8 cellular contexts compared by ENCODE assay signal in the genomic region with DNA sequence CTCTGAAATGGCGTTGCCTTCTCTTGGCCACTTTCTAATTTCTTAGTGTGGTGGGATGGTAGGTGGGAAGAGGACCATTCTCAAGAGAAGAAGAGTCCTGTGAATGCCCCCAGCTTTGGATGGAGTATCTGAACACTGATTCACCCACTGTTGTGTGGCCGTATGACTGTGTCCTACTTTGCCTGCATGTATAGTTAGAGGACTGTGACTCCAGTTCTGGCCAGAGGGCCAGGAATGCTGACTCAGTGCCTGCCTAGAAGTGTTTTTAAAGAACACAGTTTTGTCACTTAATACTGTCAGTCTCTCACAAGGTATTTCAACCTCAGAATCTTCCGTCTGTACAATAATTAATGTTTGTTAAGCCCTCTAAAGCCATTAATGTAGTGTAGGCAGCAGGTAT. TPM values are rescaled to one million over a fixed set of nuclear protein-coding genes. Genes with fewer than 3 reads are reported as not detected.
DNase-seq lines count a peak whose midpoint lies in the region; ATAC-seq, FAIRE-seq and TF ChIP-seq lines count a peak whose summit lies in the region.

No MANE protein-coding gene starts in this region.

- H3K4me1 ChIP-seq in OCI-LY1 (ENCODE audit: insufficient read depth, low read length, severe bottlenecking) (peaks cover 40% of the 10 kb centered on the region), H1 (replicated peaks in 1 of 4; ENCODE audit: control insufficient read depth in 3 of 4, insufficient read depth in 4 of 4, low read length in 3 of 4) (peaks cover 0 to 7% (median 2%) of the 10 kb centered on the region in 4 experiments; a peak in 4 of 7 replicates)

- H3K4ac ChIP-seq in H1 (replicated peaks; ENCODE audit: insufficient read length, low read depth, low read length): no peak overlapping the region

- 78% methylated on average over 3 of the region's 3 CpGs; no CpG with 5 or more reads in 1 of the 2 experiments for WGBS in H1 (ENCODE audit: extremely low coverage in 1 of 2, insufficient coverage in 1 of 2, insufficient read length in 1 of 2, insufficient replicate concordance in 2 of 2, low coverage in 1 of 2, low lambda C conversion rate in 2 of 2, missing lambda C conversion rate in 1 of 2), 2 experiments

- no peak for TF ChIP-seq CTCF in Calu3 (IDR thresholded peaks at IDR 0.05; ENCODE audit: unreplicated experiment)
- no peak for TF ChIP-seq CTCF in OCI-LY1 (IDR thresholded peaks at IDR 0.05; ENCODE audit: low read length)
- no peak for TF ChIP-seq CTCF in H1 (IDR thresholded peaks at IDR 0.05; ENCODE audit: control extremely low read depth in 1 of 3, insufficient read depth in 1 of 3, low read depth in 1 of 3, low read length in 3 of 3)
- no peak for TF ChIP-seq CTCF in neural crest cell (conservative IDR thresholded peaks at IDR 0.05)

- H3K4me3 Mint-ChIP-seq in Calu3 (ENCODE audit: low read depth, unreplicated experiment) (peak overlapping the region; percentile 89), neural crest cell (peak overlapping the region; percentile 98)

- peak overlapping the region; percentile 99 for H3K4me2 ChIP-seq in OCI-LY1 (ENCODE audit: low read length)
- no peak overlapping the region; a peak in 1 of 4 replicates for H3K4me2 ChIP-seq in H1 (ENCODE audit: insufficient read depth in 1 of 2, low read depth in 2 of 2, low read length in 2 of 2)

- H3K36me3 ChIP-seq in OCI-LY1 (ENCODE audit: insufficient read depth, low read length) (peaks cover 58% of the 10 kb centered on the region), H1 (ENCODE audit: control insufficient read depth in 2 of 4, insufficient read depth in 4 of 4, low read length in 3 of 4) (peaks cover 5 to 55% (median 34%) of the 10 kb centered on the region in 4 experiments)

- H4K8ac ChIP-seq in H1 (ENCODE audit: extremely low read depth, insufficient read depth, low read length): no peak overlapping the region

- H3K23ac ChIP-seq in H1 (ENCODE audit: insufficient read length): no peak overlapping the region

- no peak for TF ChIP-seq EP300 in H1 (IDR thresholded peaks at IDR 0.05; ENCODE audit: borderline replicate concordance in 1 of 2, low read depth in 2 of 2, low read length in 2 of 2)

- no peaks in the 10 kb centered on the region for H3F3A ChIP-seq in OCI-LY1 (ENCODE audit: insufficient read depth, low read length)

- no peak overlapping the region for H4K91ac ChIP-seq in H1 (replicated peaks; ENCODE audit: insufficient read length, low read length)

- H3K9ac ChIP-seq in OCI-LY1 (ENCODE audit: low read length) (peak overlapping the region; percentile 90; the same call in 1 of the 2 replicates), H1 (replicated peaks in 1 of 4; ENCODE audit: extremely low read depth in 1 of 4, low read depth in 3 of 4, low read length in 3 of 4) (no peak overlapping the region)

- H2BK12ac ChIP-seq in H1 (ENCODE audit: low read depth, low read length): no peak overlapping the region

- intact Hi-C loops in Calu3 (cut with micrococcal nuclease; ENCODE audit: unreplicated experiment): no loop called here

- no peaks in the 10 kb centered on the region for H4K20me1 ChIP-seq in OCI-LY1 (ENCODE audit: insufficient read depth, low read length)
- peaks cover 0 to 9% of the 10 kb centered on the region in 2 experiments for H4K20me1 ChIP-seq in H1 (replicated peaks in 1 of 2; ENCODE audit: control insufficient read depth in 1 of 2, insufficient read depth in 2 of 2, low read length in 2 of 2)

- no peak overlapping the region for H2BK20ac ChIP-seq in H1 (ENCODE audit: low read length)

- H3K9me3 Mint-ChIP-seq in Calu3 (ENCODE audit: low read depth, unreplicated experiment) (no peaks in the 10 kb centered on the region), neural crest cell (no peaks in the 10 kb centered on the region)

- H3K9me3 ChIP-seq in OCI-LY1 (ENCODE audit: low read length): no peaks in the 10 kb centered on the region
- no peaks in the 10 kb centered on the region for H3K9me3 ChIP-seq in H1 (ENCODE audit: insufficient read depth in 2 of 2, low read depth in 1 of 2, low read length in 1 of 2)

- peak overlapping the region; percentile 93 for H3K4me3 ChIP-seq in OCI-LY1 (ENCODE audit: low read depth, low read length, poor library complexity, severe bottlenecking)
- H3K4me3 ChIP-seq in H1 (ENCODE audit: extremely low read depth in 1 of 4, insufficient read depth in 2 of 4, low read depth in 3 of 4, low read length in 4 of 4): no peak overlapping the region

- no peak overlapping the region for H2AK5ac ChIP-seq in H1 (ENCODE audit: low read depth, low read length)

- H3K14ac ChIP-seq in H1 (ENCODE audit: insufficient read length): no peak overlapping the region

- H3K79me1 ChIP-seq in H1 (ENCODE audit: low read depth, low read length): peaks cover 7% of the 10 kb centered on the region

- H3K27me3 ChIP-seq in OCI-LY1 (ENCODE audit: insufficient read depth, low read length): no peaks in the 10 kb centered on the region
- no peaks in the 10 kb centered on the region for H3K27me3 ChIP-seq in H1 (replicated peaks in 1 of 4; ENCODE audit: control insufficient read depth in 3 of 4, extremely low read depth in 1 of 4, insufficient read depth in 3 of 4, low read length in 3 of 4)

- no peak overlapping the region for H2BK15ac ChIP-seq in H1 (ENCODE audit: low read length)

- no peak overlapping the region for H3K18ac ChIP-seq in H1 (ENCODE audit: extremely low read depth, low read length)

- no peak overlapping the region for H3K56ac ChIP-seq in H1 (replicated peaks; ENCODE audit: insufficient read length, low read depth, low read length)

- BruUV-seq in Calu3 (replicated peaks; lab: Mats Ljungman, UMichigan): no TSS peak

- CTCF ChIA-PET in Calu3 (lab: Charles Lee): interaction anchor here (0.9 kb wide), 1 partner anchor 21 kb away, joined by 3 read pairs; no protein-coding TSS in a partner anchor
- CTCF ChIA-PET in H1 (lab: Charles Lee; ENCODE audit: partially characterized antibody): interaction anchor here (0.6 to 6.8 kb wide), 3 partner anchors 14 to 174 kb away, joined by 3 to 62 read pairs (median 3); no protein-coding TSS in a partner anchor

- peaks cover 42% of the 10 kb centered on the region for H3K4me1 Mint-ChIP-seq in Calu3 (ENCODE audit: low read depth, unreplicated experiment)
- H3K4me1 Mint-ChIP-seq in neural crest cell: peaks cover 39% of the 10 kb centered on the region

- no peak for TF ChIP-seq RAD21 in H1 (IDR thresholded peaks at IDR 0.05 in 1 of 2, conservative IDR thresholded peaks at IDR 0.05 in 1 of 2; ENCODE audit: low read depth in 2 of 2, low read length in 2 of 2)

- ATAC-seq in HG02852 (IDR thresholded peaks at IDR 0.05; ENCODE audit: unreplicated experiment) (no peak), HG03354 (IDR thresholded peaks at IDR 0.05; ENCODE audit: poor library complexity, severe bottlenecking, unreplicated experiment) (no peak), HG03469 (IDR thresholded peaks at IDR 0.05; ENCODE audit: unreplicated experiment) (no peak), GM21619 (IDR thresholded peaks at IDR 0.05; ENCODE audit: unreplicated experiment) (no peak)

- DNase-seq in Calu3 (no peak), H1 (ENCODE audit: low read depth in 1 of 2, low spot score in 2 of 2) (no peak), neural crest cell (ENCODE audit: low read depth, low spot score) (no peak)

- no peaks in the 10 kb centered on the region for H3K27me3 Mint-ChIP-seq in Calu3 (ENCODE audit: unreplicated experiment)
- no peaks in the 10 kb centered on the region for H3K27me3 Mint-ChIP-seq in neural crest cell (ENCODE audit: low read depth)

- POLR2A ChIA-PET in H1 (lab: Charles Lee; ENCODE audit: partially characterized antibody): interaction anchor here (2.5 kb wide), 1 partner anchor 9 kb away, joined by 10 read pairs; no protein-coding TSS in a partner anchor

- no peak overlapping the region for H2BK5ac ChIP-seq in H1 (ENCODE audit: low read depth, low read length)

- H2BK120ac ChIP-seq in H1 (replicated peaks; ENCODE audit: low read depth, low read length): no peak overlapping the region

- H3K27ac ChIP-seq in OCI-LY1 (ENCODE audit: low read depth, low read length, poor library complexity, severe bottlenecking) (no peak overlapping the region), H1 (ENCODE audit: low read depth, low read length) (no peak overlapping the region)

- H3K27ac Mint-ChIP-seq in Calu3 (ENCODE audit: unreplicated experiment) (peak overlapping the region; percentile 93), neural crest cell (ENCODE audit: unreplicated experiment) (no peak overlapping the region)

- TF ChIP-seq POLR2A in H1 (IDR thresholded peaks at IDR 0.05; ENCODE audit: control extremely low read depth in 1 of 2, low read depth in 2 of 2, low read length in 2 of 2): no peak

- H2AFZ ChIP-seq in OCI-LY1 (ENCODE audit: low read length): no peak overlapping the region
- no peak overlapping the region for H2AFZ ChIP-seq in H1 (ENCODE audit: low read length)

- H3K23me2 ChIP-seq in H1 (ENCODE audit: low read depth, low read length): peaks cover 12% of the 10 kb centered on the region

- H3K79me2 ChIP-seq in OCI-LY1 (ENCODE audit: insufficient read depth, low read length) (peaks cover 27% of the 10 kb centered on the region), H1 (ENCODE audit: control insufficient read depth in 1 of 2, insufficient read depth in 2 of 2, low read length in 2 of 2) (peaks cover 5 to 30% of the 10 kb centered on the region in 2 experiments; a peak in 3 of 4 replicates)

- H3K36me3 Mint-ChIP-seq in Calu3 (ENCODE audit: insufficient read depth, unreplicated experiment): peaks cover 80% of the 10 kb centered on the region
- peaks cover 2% of the 10 kb centered on the region for H3K36me3 Mint-ChIP-seq in neural crest cell (ENCODE audit: low read depth)

- no peaks in the 10 kb centered on the region for H3K9me2 ChIP-seq in OCI-LY1 (ENCODE audit: low read depth, low read length)

- H4K5ac ChIP-seq in H1 (ENCODE audit: insufficient read length, low read depth, low read length): no peak overlapping the region

- no peak for FAIRE-seq in H1 (lab: Jason Lieb, UNC)

TF ChIP-seq in H1, 55 proteins besides CTCF, POLR2A, EP300 and RAD21:
- TF ChIP-seq TAF7 (optimal IDR thresholded peaks at IDR 0.05; ENCODE audit: borderline replicate concordance, low read depth, low read length): no peak
- 0 out of 2 replicates have a peak, but pooled peaks have one; percentile 8 for TF ChIP-seq MAFK (IDR thresholded peaks at IDR 0.05; ENCODE audit: low read depth, low read length)

RNA-seq across cellular contexts. Expression of a gene that starts 2.1 kb away (rescaled TPM):
- 372 and 394 TPM in 2 replicates for total RNA-seq in Calu3 (2022)
- 157 and 165 TPM in 2 replicates for total RNA-seq in H1 (2021; fragmentation: NEBNext Ultra II Directional; extraction: Animal tissue kit (Norgen Biotek cat#: 25700))
- polyA plus RNA-seq in H1 (2011; rRNA removed): 115 and 133 TPM in 2 replicates
- polyA plus RNA-seq in H1 (2011; cell fraction: cytosol; rRNA removed): 107 TPM
- polyA plus RNA-seq in H1 (2011; cell fraction: nucleus; rRNA removed): 127 TPM
- 119 to 133 TPM (median 124 TPM) in 4 replicates for polyA plus RNA-seq in H1 (2012, experiment 1 of 2)
- 142 TPM for polyA plus RNA-seq in H1 (2012, experiment 2 of 2)
- 197 TPM for polyA plus RNA-seq in H1 (2013, experiment 1 of 2)
- polyA plus RNA-seq in H1 (2013, experiment 2 of 2): 202 TPM
- polyA minus RNA-seq in H1 (2011; rRNA and poly(A)+ RNA removed): 262 and 327 TPM in 2 replicates
- 101 TPM for polyA minus RNA-seq in H1 (2011; cell fraction: cytosol; rRNA and poly(A)+ RNA removed)
- polyA minus RNA-seq in H1 (2011; cell fraction: nucleus; rRNA and poly(A)+ RNA removed): 78.2 TPM
- total RNA-seq in neural crest cell: 181 and 184 TPM in 2 replicates
